In the genomic region with DNA sequence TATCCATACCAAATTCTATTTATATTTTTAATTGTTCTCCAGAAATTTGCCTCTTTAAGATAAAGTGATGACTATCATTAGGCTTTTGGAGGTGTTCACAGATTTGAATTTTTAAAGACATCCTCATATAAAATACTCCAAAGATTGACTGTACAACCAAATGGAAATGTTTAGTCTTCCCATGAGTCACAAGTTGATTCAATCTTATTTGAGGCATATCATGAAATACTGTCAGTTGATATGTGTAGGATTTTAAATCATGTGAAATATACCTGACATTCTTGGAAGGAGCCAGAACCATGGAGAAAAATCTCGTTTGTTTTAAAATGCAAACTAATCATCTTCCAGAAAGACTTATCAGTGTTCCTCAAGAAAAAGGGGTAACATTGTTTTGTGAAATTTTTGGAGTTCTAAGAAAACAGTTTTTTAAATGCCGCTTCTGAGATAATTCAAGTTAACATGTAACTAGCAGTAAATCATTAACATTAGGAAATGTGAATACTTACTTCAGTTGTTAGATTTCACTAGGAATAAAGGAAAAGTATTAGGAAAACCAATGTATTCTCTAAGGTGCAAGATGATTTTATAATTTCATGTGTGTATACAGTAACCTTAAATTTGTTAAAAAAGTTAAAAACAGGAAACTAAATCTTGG, we compare ENCODE assay signal across 17 cellular contexts. TPM values are rescaled to one million over a fixed set of nuclear protein-coding genes. Genes with fewer than 3 reads are reported as not detected.
DNase-seq lines count a peak whose midpoint lies in the region; ATAC-seq and TF ChIP-seq lines count a peak whose summit lies in the region.
"Had no signal": no experiment of that assay in that cellular context is flagged by ENCODE, and none has a peak within 500 bp of the region (broad histone marks: within the 10 kb centered on the region; RNA-seq: fewer than 3 reads in every experiment).

No MANE protein-coding gene starts in this region.

- peak overlapping the region in 1 of 2 donors; percentile 92 for H3K27ac Mint-ChIP-seq in stimulated activated naive CD8-positive, alpha-beta T cell treated with anti-CD3 and anti-CD28 coated beads, Interleukin-15, amount 100 ng/mL, for 72 hours
- peak overlapping the region; percentile 83 for H3K27ac Mint-ChIP-seq in activated T-helper 17 cell treated with anti-CD3 and anti-CD28 coated beads, Interleukin-2, amount 50 U/mL, for 72 hours
- H3K27ac Mint-ChIP-seq in effector memory CD8-positive, alpha-beta T cell, result no peak overlapping the region
- no peak overlapping the region for H3K27ac Mint-ChIP-seq in T-helper 2 cell treated with Interferon-gamma antibody and Interleukin-4, amounts not matched to agents 5 μg/mL and 100 μg/mL, for 36 hours
- H3K27ac Mint-ChIP-seq: stimulated activated naive B cell treated with anti-CD40 and anti-IgM and Interleukin-4, amounts not matched to agents 10 μg/mL and 1 μg/mL and 100 μg/mL, for 72 hours had no signal

- H3K4me3 ChIP-seq in kidney epithelial cell (ENCODE audit: low read depth, low read length), result no peak overlapping the region
- H3K4me3 ChIP-seq: heart left ventricle, K562, ovary had no signal

- DNase-seq in stimulated activated naive CD8-positive, alpha-beta T cell treated with anti-CD3 and anti-CD28 coated beads, Interleukin-15, Interleukin-2, amounts not matched to agents 100 U/mL and 50 U/mL, for 24 hours, result no peak
- DNase-seq in stimulated activated naive CD8-positive, alpha-beta T cell treated with anti-CD3 and anti-CD28 coated beads, Interleukin-15, amount 100 ng/mL, for 72 hours, result no peak
- DNase-seq in kidney epithelial cell (ENCODE audit: low read depth) (peak; percentile 12), NK-92 (lab: John Stamatoyannopoulos, UW; ENCODE audit: unreplicated experiment) (no peak), SKM-1 treated with dmso at 0.1 percent for 144 hours (lab: John Stamatoyannopoulos, UW; ENCODE audit: unreplicated experiment) (no peak)
- DNase-seq in effector memory CD8-positive, alpha-beta T cell, result no peak
- no peak for DNase-seq in T-helper 2 cell treated with Interferon-gamma antibody and Interleukin-4, amounts not matched to agents 5 μg/mL and 100 μg/mL, for 36 hours (ENCODE audit: low spot score)
- DNase-seq: activated CD4-positive, alpha-beta T cell treated with anti-CD3 and anti-CD28 coated beads, Interleukin-2, amount 50 U/mL, for 4 hours; activated effector memory CD4-positive, alpha-beta T cell treated with Interleukin-2 at 50 U/mL for 16 hours; aorta; erythroblast; heart left ventricle; NK-92 treated with Interleukin-12 subunit alpha and Interleukin-12 subunit beta, amount 100 ng/mL, for 24 hours; ovary; stimulated activated naive B cell treated with anti-CD40 and anti-IgM and Interleukin-4, amounts not matched to agents 10 μg/mL and 1 μg/mL and 100 μg/mL, for 72 hours had no signal

- peaks cover 7% of the 10 kb centered on the region for H3K4me1 Mint-ChIP-seq in stimulated activated naive CD8-positive, alpha-beta T cell treated with anti-CD3 and anti-CD28 coated beads, Interleukin-15, amount 100 ng/mL, for 72 hours
- H3K4me1 Mint-ChIP-seq in activated T-helper 17 cell treated with anti-CD3 and anti-CD28 coated beads, Interleukin-2, amount 50 U/mL, for 72 hours, result no peaks in the 10 kb centered on the region
- peaks cover 0 to 9% of the 10 kb centered on the region in 2 donors for H3K4me1 Mint-ChIP-seq in effector memory CD8-positive, alpha-beta T cell (ENCODE audit: low read depth in 2 of 2)
- H3K4me1 Mint-ChIP-seq in T-helper 2 cell treated with Interferon-gamma antibody and Interleukin-4, amounts not matched to agents 5 μg/mL and 100 μg/mL, for 36 hours (ENCODE audit: low read depth), result peaks cover 9% of the 10 kb centered on the region
- H3K4me1 Mint-ChIP-seq: stimulated activated naive B cell treated with anti-CD40 and anti-IgM and Interleukin-4, amounts not matched to agents 10 μg/mL and 1 μg/mL and 100 μg/mL, for 72 hours had no signal

- H3K27me3 ChIP-seq in kidney epithelial cell (ENCODE audit: control insufficient read depth, insufficient read depth, low read length), result no peaks in the 10 kb centered on the region
- H3K27me3 ChIP-seq: heart left ventricle, ovary had no signal

- H3K4me3 Mint-ChIP-seq in stimulated activated naive CD8-positive, alpha-beta T cell treated with anti-CD3 and anti-CD28 coated beads, Interleukin-15, amount 100 ng/mL, for 72 hours, result no peak overlapping the region
- no peak overlapping the region for H3K4me3 Mint-ChIP-seq in activated T-helper 17 cell treated with anti-CD3 and anti-CD28 coated beads, Interleukin-2, amount 50 U/mL, for 72 hours
- no peak overlapping the region for H3K4me3 Mint-ChIP-seq in effector memory CD8-positive, alpha-beta T cell
- no peak overlapping the region for H3K4me3 Mint-ChIP-seq in T-helper 2 cell treated with Interferon-gamma antibody and Interleukin-4, amounts not matched to agents 5 μg/mL and 100 μg/mL, for 36 hours
- H3K4me3 Mint-ChIP-seq: stimulated activated naive B cell treated with anti-CD40 and anti-IgM and Interleukin-4, amounts not matched to agents 10 μg/mL and 1 μg/mL and 100 μg/mL, for 72 hours had no signal

- no peaks in the 10 kb centered on the region for H3K9me3 Mint-ChIP-seq in stimulated activated naive CD8-positive, alpha-beta T cell treated with anti-CD3 and anti-CD28 coated beads, Interleukin-15, amount 100 ng/mL, for 72 hours
- H3K9me3 Mint-ChIP-seq in activated T-helper 17 cell treated with anti-CD3 and anti-CD28 coated beads, Interleukin-2, amount 50 U/mL, for 72 hours, result no peaks in the 10 kb centered on the region
- no peaks in the 10 kb centered on the region for H3K9me3 Mint-ChIP-seq in effector memory CD8-positive, alpha-beta T cell
- no peaks in the 10 kb centered on the region for H3K9me3 Mint-ChIP-seq in T-helper 2 cell treated with Interferon-gamma antibody and Interleukin-4, amounts not matched to agents 5 μg/mL and 100 μg/mL, for 36 hours
- H3K9me3 Mint-ChIP-seq: stimulated activated naive B cell treated with anti-CD40 and anti-IgM and Interleukin-4, amounts not matched to agents 10 μg/mL and 1 μg/mL and 100 μg/mL, for 72 hours had no signal

- H3K36me3 Mint-ChIP-seq in activated T-helper 17 cell treated with anti-CD3 and anti-CD28 coated beads, Interleukin-2, amount 50 U/mL, for 72 hours (ENCODE audit: low read depth), result peaks cover 85% of the 10 kb centered on the region
- H3K36me3 Mint-ChIP-seq in effector memory CD8-positive, alpha-beta T cell (ENCODE audit: insufficient read depth), result peaks cover 26% of the 10 kb centered on the region
- H3K36me3 Mint-ChIP-seq in T-helper 2 cell treated with Interferon-gamma antibody and Interleukin-4, amounts not matched to agents 5 μg/mL and 100 μg/mL, for 36 hours (ENCODE audit: low read depth), result peaks cover 29% of the 10 kb centered on the region

- no peaks in the 10 kb centered on the region for H3K36me3 ChIP-seq in kidney epithelial cell (ENCODE audit: control insufficient read depth, insufficient read depth, low read length)
- H3K36me3 ChIP-seq: ovary had no signal

- no peaks in the 10 kb centered on the region for H3K27me3 Mint-ChIP-seq in stimulated activated naive CD8-positive, alpha-beta T cell treated with anti-CD3 and anti-CD28 coated beads, Interleukin-15, amount 100 ng/mL, for 72 hours
- H3K27me3 Mint-ChIP-seq in activated T-helper 17 cell treated with anti-CD3 and anti-CD28 coated beads, Interleukin-2, amount 50 U/mL, for 72 hours, result no peaks in the 10 kb centered on the region
- H3K27me3 Mint-ChIP-seq in effector memory CD8-positive, alpha-beta T cell, result no peaks in the 10 kb centered on the region
- H3K27me3 Mint-ChIP-seq in T-helper 2 cell treated with Interferon-gamma antibody and Interleukin-4, amounts not matched to agents 5 μg/mL and 100 μg/mL, for 36 hours (ENCODE audit: low read depth), result no peaks in the 10 kb centered on the region
- H3K27me3 Mint-ChIP-seq: stimulated activated naive B cell treated with anti-CD40 and anti-IgM and Interleukin-4, amounts not matched to agents 10 μg/mL and 1 μg/mL and 100 μg/mL, for 72 hours had no signal

- TF ChIP-seq CTCF in kidney epithelial cell (IDR thresholded peaks at IDR 0.05; ENCODE audit: insufficient read depth, low read length, poor library complexity, severe bottlenecking), result no peak

- ATAC-seq in stimulated activated naive CD8-positive, alpha-beta T cell treated with anti-CD3 and anti-CD28 coated beads, Interleukin-15, Interleukin-2, amounts not matched to agents 100 U/mL and 50 U/mL, for 24 hours, result peak; percentile 52
- no peak for ATAC-seq in stimulated activated naive CD8-positive, alpha-beta T cell treated with anti-CD3 and anti-CD28 coated beads, Interleukin-15, amount 100 ng/mL, for 72 hours
- peak; percentile 35 for ATAC-seq in activated T-helper 17 cell treated with anti-CD3 and anti-CD28 coated beads, Interleukin-2, amount 50 U/mL, for 72 hours (replicated peaks)
- ATAC-seq in effector memory CD8-positive, alpha-beta T cell (replicated peaks), result no peak
- ATAC-seq: heart left ventricle; K562; stimulated activated naive B cell treated with anti-CD40 and anti-IgM and Interleukin-4, amounts not matched to agents 10 μg/mL and 1 μg/mL and 100 μg/mL, for 72 hours had no signal

RNA-seq across cellular contexts. Expression of a gene that starts 36.6 kb away (rescaled TPM):
- total RNA-seq in activated T-helper 17 cell treated with anti-CD3 and anti-CD28 coated beads, Interleukin-2, amount 50 U/mL, for 72 hours, result 100 to 1,000 TPM; 163 to 255 TPM
- 100 and 102 TPM in 2 replicates for total RNA-seq in kidney epithelial cell

Comparison
In these comparisons a context has a peak if more than half of its experiments do, and no peak if none do; other contexts are left out.
1. ATAC-seq: peak in stimulated activated naive CD8-positive, alpha-beta T cell treated with anti-CD3 and anti-CD28 coated beads, Interleukin-15, Interleukin-2, amounts not matched to agents 100 U/mL and 50 U/mL, for 24 hours (single experiment) and activated T-helper 17 cell treated with anti-CD3 and anti-CD28 coated beads, Interleukin-2, amount 50 U/mL, for 72 hours (single experiment); none in stimulated activated naive CD8-positive, alpha-beta T cell treated with anti-CD3 and anti-CD28 coated beads, Interleukin-15, amount 100 ng/mL, for 72 hours (single experiment) and effector memory CD8-positive, alpha-beta T cell (single experiment).